In genomic region chr6:169016758-169017157, GRCh38 we compare ENCODE assay signal across 25 cellular contexts.
"Had no signal": no experiment of that assay in that cellular context is flagged by ENCODE, and none has a peak within 500 bp of the region (broad histone marks: within the 10 kb centered on the region; RNA-seq: fewer than 3 reads in every experiment).

No MANE protein-coding gene starts in this region.

- H3K27me3 Mint-ChIP-seq: dendritic cell treated with granulocyte-macrophage colony-stimulating factor and Interleukin-4, amounts not matched to agents 40 ng/mL and 50 ng/mL, for 4 days had no signal

- H3K9me3 ChIP-seq: colonic mucosa, gastrocnemius medialis had no signal

- ATAC-seq: effector memory CD8-positive, alpha-beta T cell; esophagus mucosa; foreskin keratinocyte; gastrocnemius medialis; gastroesophageal sphincter; heart left ventricle; heart right ventricle had no signal

- H3K4me3 Mint-ChIP-seq: dendritic cell treated with granulocyte-macrophage colony-stimulating factor and Interleukin-4, amounts not matched to agents 40 ng/mL and 50 ng/mL, for 4 days; effector memory CD8-positive, alpha-beta T cell; endodermal cell had no signal

- H3K36me3 ChIP-seq: colonic mucosa, esophagus muscularis mucosa, esophagus squamous epithelium, gastrocnemius medialis, gastroesophageal sphincter, heart left ventricle, heart right ventricle had no signal

- H3K27ac Mint-ChIP-seq: dendritic cell treated with granulocyte-macrophage colony-stimulating factor and Interleukin-4, amounts not matched to agents 40 ng/mL and 50 ng/mL, for 4 days; effector memory CD8-positive, alpha-beta T cell; endodermal cell had no signal

- H3K4me1 ChIP-seq: colonic mucosa, foreskin keratinocyte, gastrocnemius medialis, heart left ventricle, heart right ventricle had no signal

- H3K27ac ChIP-seq: colonic mucosa, coronary artery, dorsolateral prefrontal cortex, epithelial cell of prostate, esophagus muscularis mucosa, esophagus squamous epithelium, foreskin keratinocyte, gastrocnemius medialis, gastroesophageal sphincter, heart left ventricle, heart right ventricle had no signal

- DNase-seq: colonic mucosa; cortex of kidney; dermis blood vessel endothelial cell; dorsolateral prefrontal cortex; effector CD4-positive, alpha-beta T cell; effector CD8-positive, alpha-beta T cell; effector memory CD4-positive, alpha-beta T cell; effector memory CD8-positive, alpha-beta T cell; endodermal cell; erythroblast; esophagus squamous epithelium; foreskin fibroblast; foreskin keratinocyte; foreskin melanocyte; gastrocnemius medialis; glutamatergic neuron; head of caudate nucleus; heart left ventricle; heart right ventricle had no signal

- H3K4me3 ChIP-seq: colonic mucosa, coronary artery, dorsolateral prefrontal cortex, esophagus muscularis mucosa, esophagus squamous epithelium, gastrocnemius medialis, gastroesophageal sphincter, heart left ventricle, heart right ventricle had no signal

- H3K4me1 Mint-ChIP-seq: endodermal cell had no signal
